ENCODE assay signal across 17 cellular contexts in the genomic region with DNA sequence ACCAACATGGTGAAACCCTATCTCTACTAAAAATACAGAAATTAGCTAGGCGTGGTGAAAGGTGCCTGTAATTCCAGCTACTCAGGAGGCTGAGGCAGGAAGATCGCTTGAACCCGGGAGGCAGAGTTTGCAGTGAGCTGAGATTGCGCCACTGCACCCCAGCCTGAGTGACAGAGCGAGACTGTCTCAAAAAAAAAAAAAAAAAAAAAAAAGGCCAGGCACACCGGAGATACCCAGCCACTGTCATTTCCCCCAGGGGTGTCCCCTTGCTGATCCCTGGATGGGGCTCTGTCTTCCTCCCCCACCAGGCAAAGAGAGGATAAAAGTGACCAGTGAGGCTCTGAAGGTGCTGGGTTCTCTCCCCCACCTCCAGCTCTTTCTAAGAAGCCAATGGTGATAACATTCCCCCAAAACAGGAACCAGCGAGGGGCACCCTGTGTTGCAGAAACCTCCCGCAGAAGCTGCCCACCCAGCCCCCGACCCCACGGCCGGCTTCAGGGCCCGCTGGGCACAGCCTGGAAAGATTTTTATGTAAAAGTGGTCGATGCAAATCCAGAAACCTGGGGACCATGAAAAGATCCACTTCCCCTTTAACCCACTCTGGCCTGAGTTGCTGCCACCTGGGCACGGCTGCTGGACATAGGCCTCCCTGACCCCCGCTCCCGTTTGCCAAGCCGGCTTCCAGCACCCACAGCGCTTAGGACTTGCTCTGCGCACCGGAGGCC.
DNase-seq lines count a peak whose midpoint lies in the region; ATAC-seq, FAIRE-seq and TF ChIP-seq lines count a peak whose summit lies in the region.
"Had no signal": no experiment of that assay in that cellular context is flagged by ENCODE, and none has a peak within 500 bp of the region (broad histone marks: within the 10 kb centered on the region; RNA-seq: fewer than 3 reads in every experiment).

No MANE protein-coding gene starts in this region.

- H3K27me3 Mint-ChIP-seq in naive thymus-derived CD4-positive, alpha-beta T cell: peaks cover 0 to 26% (median 0%) of the 10 kb centered on the region in 5 donors

- no peaks in the 10 kb centered on the region for H3K9me3 ChIP-seq in BLaER1 treated with 17β-estradiol and CSF1 and Interleukin-3, amounts not matched to agents 10 nM and 100 nM (replicated peaks in 1 of 11)
- H3K9me3 ChIP-seq in K562 (replicated peaks; ENCODE audit: control insufficient read depth, insufficient read depth, low read depth, low read length): no peaks in the 10 kb centered on the region
- no peaks in the 10 kb centered on the region for H3K9me3 ChIP-seq in naive thymus-derived CD4-positive, alpha-beta T cell (ENCODE audit: control insufficient read depth in 2 of 3, low read length in 3 of 3)
- H3K9me3 ChIP-seq: gastrocnemius medialis, uterus had no signal

- in situ Hi-C loops in K562 (cut with MboI): no loop called here

- intact Hi-C loops in K562 (cut with micrococcal nuclease): no loop called here
- intact Hi-C loops in naive thymus-derived CD4-positive, alpha-beta T cell (cut with micrococcal nuclease): loop anchor here in 1 of 2 donors (5.0 kb wide), 1 partner anchor 59 kb away; a partner anchor contains a TSS

- peaks cover 43 to 68% (median 57%) of the 10 kb centered on the region in 7 donors for H3K4me1 Mint-ChIP-seq in naive thymus-derived CD4-positive, alpha-beta T cell
- H3K4me1 Mint-ChIP-seq: WTC11 had no signal

- H3K27me3 ChIP-seq in BLaER1 treated with 17β-estradiol and CSF1 and Interleukin-3, amounts not matched to agents 10 nM and 100 nM: no peaks in the 10 kb centered on the region
- H3K27me3 ChIP-seq in K562 (ENCODE audit: control insufficient read depth in 2 of 2, insufficient read depth in 2 of 2, low read length in 2 of 2): no peaks in the 10 kb centered on the region
- H3K27me3 ChIP-seq in naive thymus-derived CD4-positive, alpha-beta T cell (ENCODE audit: control insufficient read depth in 2 of 2, insufficient read depth in 2 of 2, low read length in 2 of 2): no peaks in the 10 kb centered on the region
- H3K27me3 ChIP-seq: brain microvascular endothelial cell, dorsolateral prefrontal cortex, gastrocnemius medialis, uterus had no signal

- H3K27ac Mint-ChIP-seq in naive thymus-derived CD4-positive, alpha-beta T cell: peak overlapping the region in 3 of 9 donors; percentile 27 to 84 (median 81)
- H3K27ac Mint-ChIP-seq: activated T-cell treated with anti-CD3 and anti-CD28 coated beads, Interleukin-2, amount 50 U/mL, for 72 hours; WTC11 had no signal

- H3K9me1 ChIP-seq in K562 (ENCODE audit: control insufficient read depth, insufficient read depth, low read length): no peaks in the 10 kb centered on the region

- ATAC-seq in K562 (no peak), HG03442 (IDR thresholded peaks at IDR 0.05; ENCODE audit: unreplicated experiment) (no peak), GM19463 (IDR thresholded peaks at IDR 0.05; ENCODE audit: unreplicated experiment) (no peak)
- ATAC-seq in naive thymus-derived CD4-positive, alpha-beta T cell: peak; percentile 23
- ATAC-seq: activated naive CD4-positive, alpha-beta T cell treated with anti-CD3 and anti-CD28 coated beads, Interleukin-2, amount 50 U/mL, for 72 hours; activated T-cell treated with anti-CD3 and anti-CD28 coated beads, Interleukin-2, amount 50 U/mL, for 72 hours; gastrocnemius medialis; WTC11 had no signal

- peaks cover 0 to 2% (median 0%) of the 10 kb centered on the region in 11 donors for H3K9me3 Mint-ChIP-seq in naive thymus-derived CD4-positive, alpha-beta T cell
- H3K9me3 Mint-ChIP-seq: activated naive CD4-positive, alpha-beta T cell treated with anti-CD3 and anti-CD28 coated beads, Interleukin-2, amount 50 U/mL, for 72 hours; activated T-cell treated with anti-CD3 and anti-CD28 coated beads, Interleukin-2, amount 50 U/mL, for 72 hours; WTC11 had no signal

- TF ChIP-seq RAD21 in K562 (CRISPR knock-in tag; conservative IDR thresholded peaks at IDR 0.05 in 1 of 2, IDR thresholded peaks at IDR 0.05 in 1 of 2): no peak

- CTCF ChIA-PET in K562 (lab: Yijun Ruan, JAX; ENCODE audit: low intra/inter-chr PET ratio): no interaction called here
- CTCF ChIA-PET in naive thymus-derived CD4-positive, alpha-beta T cell (lab: Charles Lee): interaction anchor here (0.6 to 2.8 kb wide), 4 partner anchors 8 to 154 kb away, joined by 3 to 6 read pairs (median 4); no protein-coding TSS in a partner anchor

- no peak for TF ChIP-seq POLR2A in K562 (conservative IDR thresholded peaks at IDR 0.05)

- H3K9ac ChIP-seq in BLaER1 treated with 17β-estradiol and CSF1 and Interleukin-3, amounts not matched to agents 10 nM and 100 nM: peak overlapping the region in 4 of 11 experiments; percentile 35 to 51 (median 40); a peak in 5 of 22 replicates
- H3K9ac ChIP-seq in K562 (ENCODE audit: insufficient read depth in 1 of 2, low read depth in 2 of 2, low read length in 2 of 2): peak overlapping the region in 1 of 2 experiments; percentile 35; a peak in 2 of 4 replicates

- FAIRE-seq in K562 (lab: Jason Lieb, UNC): no peak

- H3K4me2 ChIP-seq in BLaER1 treated with 17β-estradiol and CSF1 and Interleukin-3, amounts not matched to agents 10 nM and 100 nM: peak overlapping the region; percentile 36 to 86 (median 69)
- peak overlapping the region; percentile 10; the same call in 1 of the 2 replicates for H3K4me2 ChIP-seq in K562 (ENCODE audit: insufficient read depth, low read length)

- peak overlapping the region in 4 of 11 experiments; percentile 26 to 44 (median 32); a peak in 6 of 22 replicates for H3K27ac ChIP-seq in BLaER1 treated with 17β-estradiol and CSF1 and Interleukin-3, amounts not matched to agents 10 nM and 100 nM
- H3K27ac ChIP-seq in K562 (ENCODE audit: extremely low read depth, low read depth, low read length): no peak overlapping the region
- no peak overlapping the region for H3K27ac ChIP-seq in naive thymus-derived CD4-positive, alpha-beta T cell (ENCODE audit: low read depth, low read length)
- H3K27ac ChIP-seq: brain microvascular endothelial cell, dorsolateral prefrontal cortex, gastrocnemius medialis, uterus had no signal

- H3K4me3 ChIP-seq in BLaER1 treated with 17β-estradiol and CSF1 and Interleukin-3, amounts not matched to agents 10 nM and 100 nM: no peak overlapping the region
- no peak overlapping the region for H3K4me3 ChIP-seq in K562
- no peak overlapping the region for H3K4me3 ChIP-seq in naive thymus-derived CD4-positive, alpha-beta T cell (ENCODE audit: low read length)
- H3K4me3 ChIP-seq: dorsolateral prefrontal cortex, gastrocnemius medialis, uterus had no signal

- H4K20me1 ChIP-seq in BLaER1 treated with 17β-estradiol and CSF1 and Interleukin-3, amounts not matched to agents 10 nM and 100 nM: no peaks in the 10 kb centered on the region
- peaks cover 7% of the 10 kb centered on the region; the same call in 1 of the 2 replicates for H4K20me1 ChIP-seq in K562 (replicated peaks; ENCODE audit: control insufficient read depth, insufficient read depth, low read length)

- H3K36me3 ChIP-seq in BLaER1 treated with 17β-estradiol and CSF1 and Interleukin-3, amounts not matched to agents 10 nM and 100 nM: no peaks in the 10 kb centered on the region
- H3K36me3 ChIP-seq in K562 (ENCODE audit: control insufficient read depth, insufficient read depth, low read length): no peaks in the 10 kb centered on the region
- H3K36me3 ChIP-seq in naive thymus-derived CD4-positive, alpha-beta T cell (ENCODE audit: control insufficient read depth in 2 of 3, insufficient read depth in 3 of 3, low read length in 3 of 3): no peaks in the 10 kb centered on the region
- H3K36me3 ChIP-seq: brain microvascular endothelial cell, gastrocnemius medialis, uterus had no signal

- peak; percentile 55 for DNase-seq in HuH-7.5 (ENCODE audit: low spot score)
- no peak for DNase-seq in K562 (ENCODE audit: extremely low read depth in 1 of 4, low spot score in 3 of 4)
- DNase-seq in naive thymus-derived CD4-positive, alpha-beta T cell: no peak
- DNase-seq in SKM-1 (lab: John Stamatoyannopoulos, UW; ENCODE audit: unreplicated experiment): no peak
- DNase-seq in mesenteric fat pad (ENCODE audit: low spot score): no peak
- DNase-seq: activated T-cell treated with anti-CD3 and anti-CD28 coated beads, Interleukin-2, amount 50 U/mL, for 72 hours; dorsolateral prefrontal cortex; gastrocnemius medialis; NCI-H1436 treated with DMSO at 0.1 percent for 48 hours; T-helper 1 cell; uterus had no signal

- WGBS in K562 (ENCODE audit: insufficient coverage, low coverage, missing lambda C conversion rate): 27% methylated on average over 20 of the region's 20 CpGs

- H3K4me1 ChIP-seq in BLaER1 treated with 17β-estradiol and CSF1 and Interleukin-3, amounts not matched to agents 10 nM and 100 nM: peaks cover 49 to 56% (median 53%) of the 10 kb centered on the region in 10 experiments
- H3K4me1 ChIP-seq in K562 (replicated peaks in 1 of 2; ENCODE audit: control insufficient read depth in 2 of 2, insufficient read depth in 2 of 2, low read length in 2 of 2): peaks cover 25 to 32% of the 10 kb centered on the region in 2 experiments
- peaks cover 53 to 54% of the 10 kb centered on the region in 2 donors for H3K4me1 ChIP-seq in naive thymus-derived CD4-positive, alpha-beta T cell (ENCODE audit: control insufficient read depth in 2 of 2, insufficient read depth in 2 of 2, low read length in 2 of 2)
- H3K4me1 ChIP-seq: uterus had no signal

- peaks cover 0 to 5% (median 0%) of the 10 kb centered on the region in 5 donors for H3K36me3 Mint-ChIP-seq in naive thymus-derived CD4-positive, alpha-beta T cell
- H3K36me3 Mint-ChIP-seq: activated naive CD4-positive, alpha-beta T cell treated with anti-CD3 and anti-CD28 coated beads, Interleukin-2, amount 50 U/mL, for 72 hours; WTC11 had no signal

- no peak overlapping the region for H2AFZ ChIP-seq in K562 (ENCODE audit: low read depth, low read length)

- BruUV-seq in K562 (replicated peaks; lab: Mats Ljungman, UMichigan): no TSS peak

- no peak for TF ChIP-seq EP300 in K562 (IDR thresholded peaks at IDR 0.05; ENCODE audit: low read length)

- POLR2A ChIA-PET in K562 (lab: Yijun Ruan, JAX): interaction anchor here (0.5 kb wide), 1 partner anchor 200 kb away, joined by 4 read pairs; no protein-coding TSS in a partner anchor
- POLR2A ChIA-PET in naive thymus-derived CD4-positive, alpha-beta T cell (lab: Charles Lee): interaction anchor here (0.6 to 2.1 kb wide), 9 partner anchors 52 to 566 kb away, joined by 3 to 9 read pairs (median 4); a partner anchor contains a TSS

- no peaks in the 10 kb centered on the region for H3K79me2 ChIP-seq in K562 (ENCODE audit: control insufficient read depth, insufficient read depth, low read length)

- peak overlapping the region in 4 of 10 donors; percentile 60 to 86 (median 68) for H3K4me3 Mint-ChIP-seq in naive thymus-derived CD4-positive, alpha-beta T cell
- H3K4me3 Mint-ChIP-seq: WTC11 had no signal

- no peak for TF ChIP-seq CTCF in K562 (IDR thresholded peaks at IDR 0.05 in 2 of 3, conservative IDR thresholded peaks at IDR 0.05 in 1 of 3; ENCODE audit: insufficient read depth in 2 of 3, low read depth in 1 of 3, low read length in 3 of 3)
